In genomic region chr11:44178381-44178780, GRCh38 we compare ENCODE assay signal across 18 cellular contexts.
DNase-seq lines count a peak whose midpoint lies in the region; ATAC-seq and TF ChIP-seq lines count a peak whose summit lies in the region.
"Had no signal": no experiment of that assay in that cellular context is flagged by ENCODE, and none has a peak within 500 bp of the region (broad histone marks: within the 10 kb centered on the region; RNA-seq: fewer than 3 reads in every experiment).

No MANE protein-coding gene starts in this region.

- peaks cover 3% of the 10 kb centered on the region for H3K4me1 Mint-ChIP-seq in activated CD4-positive, alpha-beta T cell treated with anti-CD3 and anti-CD28 coated beads, Interleukin-2, amount 10 ng/mL, durations not matched to agents 24 days and 14 days
- peaks cover 12% of the 10 kb centered on the region for H3K4me1 Mint-ChIP-seq in stimulated activated effector memory CD8-positive, alpha-beta T cell treated with anti-CD3 and anti-CD28 coated beads, Interleukin-12 subunit alpha, Interleukin-12 subunit beta, amount 100 ng/mL, for 72 hours

- H3K27me3 Mint-ChIP-seq in activated CD4-positive, alpha-beta T cell treated with anti-CD3 and anti-CD28 coated beads, Interleukin-2, amount 10 ng/mL, durations not matched to agents 24 days and 14 days, result no peaks in the 10 kb centered on the region
- H3K27me3 Mint-ChIP-seq: naive thymus-derived CD8-positive, alpha-beta T cell had no signal

- intact Hi-C loops in activated CD4-positive, alpha-beta T cell treated with anti-CD3 and anti-CD28 coated beads, Interleukin-2, amount 10 ng/mL, durations not matched to agents 24 days and 14 days (cut with micrococcal nuclease), result no loop called here
- intact Hi-C loops in left ventricle myocardium superior (cut with micrococcal nuclease), result no loop called here

- H3K36me3 Mint-ChIP-seq in activated CD4-positive, alpha-beta T cell treated with anti-CD3 and anti-CD28 coated beads, Interleukin-2, amount 10 ng/mL, durations not matched to agents 24 days and 14 days (ENCODE audit: low read depth), result no peaks in the 10 kb centered on the region
- peaks cover 19% of the 10 kb centered on the region for H3K36me3 Mint-ChIP-seq in stimulated activated effector memory CD8-positive, alpha-beta T cell treated with anti-CD3 and anti-CD28 coated beads, Interleukin-12 subunit alpha, Interleukin-12 subunit beta, amount 100 ng/mL, for 72 hours

- peak overlapping the region; percentile 21 for H3K27ac Mint-ChIP-seq in activated CD4-positive, alpha-beta T cell treated with anti-CD3 and anti-CD28 coated beads, Interleukin-2, amount 10 ng/mL, durations not matched to agents 24 days and 14 days
- peak overlapping the region; percentile 64 for H3K27ac Mint-ChIP-seq in stimulated activated effector memory CD8-positive, alpha-beta T cell treated with anti-CD3 and anti-CD28 coated beads, Interleukin-12 subunit alpha, Interleukin-12 subunit beta, amount 100 ng/mL, for 72 hours

- DNase-seq in activated CD4-positive, alpha-beta T cell treated with anti-CD3 and anti-CD28 coated beads, Interleukin-2, amount 10 ng/mL, durations not matched to agents 24 days and 14 days, result no peak
- no peak for DNase-seq in activated CD4-positive, alpha-beta T cell treated with anti-CD3 and anti-CD28 coated beads, Interleukin-2, amount 50 U/mL, for 48 hours
- DNase-seq in left ventricle myocardium superior, result no peak
- no peak for DNase-seq in stimulated activated effector memory CD8-positive, alpha-beta T cell treated with anti-CD3 and anti-CD28 coated beads, Interleukin-12 subunit alpha, Interleukin-12 subunit beta, amount 100 ng/mL, for 72 hours (ENCODE audit: low spot score in 2 of 2)
- DNase-seq in NCI-H2081 treated with DMSO at 0.1 percent for 48 hours (lab: John Stamatoyannopoulos, UW), result no peak
- DNase-seq in NCI-H748 treated with DMSO at 0.1 percent for 48 hours (lab: John Stamatoyannopoulos, UW), result no peak
- DNase-seq in MV-4-11 (lab: John Stamatoyannopoulos, UW), result no peak
- DNase-seq: 8988T; activated naive CD4-positive, alpha-beta T cell; cerebellar nuclear complex; DMS53; erythroblast; islet precursor cell; naive thymus-derived CD8-positive, alpha-beta T cell; NCI-H1930; PC-9; T-helper 2 cell had no signal

- no peaks in the 10 kb centered on the region for H3K9me3 Mint-ChIP-seq in activated CD4-positive, alpha-beta T cell treated with anti-CD3 and anti-CD28 coated beads, Interleukin-2, amount 10 ng/mL, durations not matched to agents 24 days and 14 days
- H3K9me3 Mint-ChIP-seq in stimulated activated effector memory CD8-positive, alpha-beta T cell treated with anti-CD3 and anti-CD28 coated beads, Interleukin-12 subunit alpha, Interleukin-12 subunit beta, amount 100 ng/mL, for 72 hours, result no peaks in the 10 kb centered on the region
- H3K9me3 Mint-ChIP-seq: naive thymus-derived CD8-positive, alpha-beta T cell had no signal

- H3K4me3 Mint-ChIP-seq in activated CD4-positive, alpha-beta T cell treated with anti-CD3 and anti-CD28 coated beads, Interleukin-2, amount 10 ng/mL, durations not matched to agents 24 days and 14 days, result no peak overlapping the region
- no peak overlapping the region for H3K4me3 Mint-ChIP-seq in stimulated activated effector memory CD8-positive, alpha-beta T cell treated with anti-CD3 and anti-CD28 coated beads, Interleukin-12 subunit alpha, Interleukin-12 subunit beta, amount 100 ng/mL, for 72 hours
- H3K4me3 Mint-ChIP-seq: naive thymus-derived CD8-positive, alpha-beta T cell had no signal

- ATAC-seq in SK-N-SH treated with all-trans-retinoic acid at 6 μM for 48 hours (peak; percentile 80), left ventricle myocardium superior (peak; percentile 60)
- ATAC-seq in stimulated activated effector memory CD8-positive, alpha-beta T cell treated with anti-CD3 and anti-CD28 coated beads, Interleukin-12 subunit alpha, Interleukin-12 subunit beta, amount 100 ng/mL, for 72 hours, result no peak
- ATAC-seq: naive thymus-derived CD8-positive, alpha-beta T cell had no signal

TF ChIP-seq in SK-N-SH treated with all-trans-retinoic acid at 6 μM for 48 hours, 23 proteins besides CTCF, POLR2A, EP300 and RAD21:
- no peak for TF ChIP-seq ZFP30 (CRISPR knock-in tag; IDR thresholded peaks at IDR 0.05)
- TF ChIP-seq ZC3H10 (CRISPR knock-in tag; IDR thresholded peaks at IDR 0.05), result no peak
- no peak for TF ChIP-seq SNAI2 (CRISPR knock-in tag; IDR thresholded peaks at IDR 0.05)
